In genomic region chr15:62087671-62088360, GRCh38 we compare ENCODE assay signal across 14 cellular contexts. TPM values are rescaled to one million over a fixed set of nuclear protein-coding genes. Genes with fewer than 3 reads are reported as not detected.
DNase-seq lines count a peak whose midpoint lies in the region; ATAC-seq and TF ChIP-seq lines count a peak whose summit lies in the region.
"Had no signal": no experiment of that assay in that cellular context is flagged by ENCODE, and none has a peak within 500 bp of the region (broad histone marks: within the 10 kb centered on the region; RNA-seq: fewer than 3 reads in every experiment).

No MANE protein-coding gene starts in this region.

- peaks cover 6% of the 10 kb centered on the region for H3K9me3 Mint-ChIP-seq in activated naive CD4-positive, alpha-beta T cell treated with anti-CD3 and anti-CD28 coated beads for 36 hours
- peaks cover 5% of the 10 kb centered on the region for H3K9me3 Mint-ChIP-seq in stimulated activated effector memory CD8-positive, alpha-beta T cell treated with anti-CD3 and anti-CD28 coated beads, Interleukin-12 subunit alpha, Interleukin-12 subunit beta, amount 100 ng/mL, for 72 hours

- no peaks in the 10 kb centered on the region for H3K9me3 ChIP-seq in SK-N-SH
- H3K9me3 ChIP-seq: SJSA1 had no signal

- 58% methylated on average over 5 of the region's 5 CpGs for WGBS in SK-N-SH (ENCODE audit: low lambda C conversion rate)

- peak overlapping the region in 1 of 2 experiments; percentile 93; a peak in 2 of 4 replicates for H3K27ac ChIP-seq in SK-N-SH (ENCODE audit: low read depth in 2 of 2, low read length in 1 of 2)
- H3K27ac ChIP-seq: SJSA1 had no signal

- TF ChIP-seq EP300 in SK-N-SH (IDR thresholded peaks at IDR 0.05; ENCODE audit: borderline replicate concordance in 1 of 2, low read depth in 1 of 2, low read length in 1 of 2) = peak in 1 of 2 experiments; percentile 92; a peak in 2 of 4 replicates

- peak; percentile 12 for DNase-seq in activated naive CD4-positive, alpha-beta T cell treated with anti-CD3 and anti-CD28 coated beads for 36 hours
- no peak for DNase-seq in activated naive CD4-positive, alpha-beta T cell treated with Interleukin-2 at 50 U/mL for 16 hours
- DNase-seq in SK-N-SH = peak; percentile 59
- DNase-seq in foreskin melanocyte = peak; percentile 84
- DNase-seq in stimulated activated effector memory CD8-positive, alpha-beta T cell treated with anti-CD3 and anti-CD28 coated beads, Interleukin-12 subunit alpha, Interleukin-12 subunit beta, amount 100 ng/mL, for 72 hours (ENCODE audit: low spot score in 2 of 2) = peak in 1 of 2 donors; percentile 38
- DNase-seq in H7 = no peak
- no peak for DNase-seq in central memory CD4-positive, alpha-beta T cell
- no peak for DNase-seq in cortex of kidney (lab: John Stamatoyannopoulos, UW)
- DNase-seq: activated CD4-positive, alpha-beta T cell treated with anti-CD3 and anti-CD28 coated beads, Interleukin-2, amount 50 U/mL, for 4 hours; foreskin fibroblast; NCI-H1436 treated with DMSO at 0.1 percent for 48 hours; stimulated activated naive CD4-positive, alpha-beta T cell had no signal

- peak; percentile 3; the same call in 1 of the 2 replicates for TF ChIP-seq RAD21 in SK-N-SH (IDR thresholded peaks at IDR 0.05; ENCODE audit: low read length)

- no peak overlapping the region for H3K27ac Mint-ChIP-seq in activated naive CD4-positive, alpha-beta T cell treated with anti-CD3 and anti-CD28 coated beads for 36 hours
- H3K27ac Mint-ChIP-seq in stimulated activated effector memory CD8-positive, alpha-beta T cell treated with anti-CD3 and anti-CD28 coated beads, Interleukin-12 subunit alpha, Interleukin-12 subunit beta, amount 100 ng/mL, for 72 hours = peak overlapping the region; percentile 56

- CTCF ChIA-PET in activated naive CD4-positive, alpha-beta T cell treated with anti-CD3 and anti-CD28 coated beads for 36 hours (lab: Charles Lee) = interaction anchor here (0.6 to 1.6 kb wide), 5 partner anchors 11 to 859 kb away, joined by 3 to 5 read pairs (median 3); partner anchors contain the start of gene RORA
- CTCF ChIA-PET in SK-N-SH (lab: Yijun Ruan, JAX) = interaction anchor here (0.6 to 2.3 kb wide), 9 partner anchors 10 to 359 kb away, joined by 3 to 14 read pairs (median 5); no protein-coding TSS in a partner anchor

- POLR2A ChIA-PET in SK-N-SH (lab: Yijun Ruan, JAX) = interaction anchor here (1.5 kb wide), 1 partner anchor 22 kb away, joined by 15 read pairs; no protein-coding TSS in a partner anchor

- no peaks in the 10 kb centered on the region for H3K36me3 Mint-ChIP-seq in activated naive CD4-positive, alpha-beta T cell treated with anti-CD3 and anti-CD28 coated beads for 36 hours (ENCODE audit: low read depth)
- H3K36me3 Mint-ChIP-seq in stimulated activated effector memory CD8-positive, alpha-beta T cell treated with anti-CD3 and anti-CD28 coated beads, Interleukin-12 subunit alpha, Interleukin-12 subunit beta, amount 100 ng/mL, for 72 hours = no peaks in the 10 kb centered on the region

- no peaks in the 10 kb centered on the region for H3K27me3 ChIP-seq in SK-N-SH (ENCODE audit: insufficient read depth)
- H3K27me3 ChIP-seq in H7 (ENCODE audit: control insufficient read depth, insufficient read depth, low read length) = no peaks in the 10 kb centered on the region
- H3K27me3 ChIP-seq: SJSA1 had no signal

- H4K20me1 ChIP-seq in SK-N-SH (ENCODE audit: insufficient read depth) = no peaks in the 10 kb centered on the region

- H3K4me3 ChIP-seq in SK-N-SH (ENCODE audit: low read depth in 2 of 2, low read length in 1 of 2) (no peak overlapping the region), H7 (ENCODE audit: insufficient read depth, low read depth, low read length) (no peak overlapping the region)
- H3K4me3 ChIP-seq: SJSA1 had no signal

- ATAC-seq in stimulated activated effector memory CD8-positive, alpha-beta T cell treated with anti-CD3 and anti-CD28 coated beads, Interleukin-12 subunit alpha, Interleukin-12 subunit beta, amount 100 ng/mL, for 72 hours = peak; percentile 83

- no peaks in the 10 kb centered on the region for H3K27me3 Mint-ChIP-seq in activated naive CD4-positive, alpha-beta T cell treated with anti-CD3 and anti-CD28 coated beads for 36 hours (ENCODE audit: low read depth)

- no peak overlapping the region for H3K4me2 ChIP-seq in SK-N-SH

- intact Hi-C loops in activated naive CD4-positive, alpha-beta T cell treated with anti-CD3 and anti-CD28 coated beads for 36 hours (cut with micrococcal nuclease) = loop anchor here (5.0 kb wide), 1 partner anchor 64 kb away; no protein-coding TSS in a partner anchor

- H3K36me3 ChIP-seq in SK-N-SH (replicated peaks in 1 of 2; ENCODE audit: control insufficient read depth in 1 of 2, insufficient read depth in 2 of 2, low read length in 1 of 2) = no peaks in the 10 kb centered on the region
- no peaks in the 10 kb centered on the region for H3K36me3 ChIP-seq in H7 (replicated peaks; ENCODE audit: control insufficient read depth, insufficient read depth, low read length)
- H3K36me3 ChIP-seq: SJSA1 had no signal

- H3K4me1 ChIP-seq in SK-N-SH (ENCODE audit: control insufficient read depth in 1 of 2, insufficient read depth in 2 of 2, low read depth in 1 of 2, low read length in 1 of 2) = peaks cover 3 to 18% of the 10 kb centered on the region in 2 experiments; a peak in 2 of 4 replicates
- H3K4me1 ChIP-seq: SJSA1 had no signal

- no peak overlapping the region for H3K4me3 Mint-ChIP-seq in activated naive CD4-positive, alpha-beta T cell treated with anti-CD3 and anti-CD28 coated beads for 36 hours
- peak overlapping the region; percentile 21 for H3K4me3 Mint-ChIP-seq in stimulated activated effector memory CD8-positive, alpha-beta T cell treated with anti-CD3 and anti-CD28 coated beads, Interleukin-12 subunit alpha, Interleukin-12 subunit beta, amount 100 ng/mL, for 72 hours

- no peaks in the 10 kb centered on the region for H3K9me2 ChIP-seq in SK-N-SH

- H3K79me2 ChIP-seq in SK-N-SH (ENCODE audit: insufficient read depth) = no peaks in the 10 kb centered on the region

- H3K9ac ChIP-seq in SK-N-SH = no peak overlapping the region

- H3F3A ChIP-seq in SK-N-SH (replicated peaks; ENCODE audit: insufficient read depth) = no peaks in the 10 kb centered on the region

- H3K4me1 Mint-ChIP-seq in activated naive CD4-positive, alpha-beta T cell treated with anti-CD3 and anti-CD28 coated beads for 36 hours (ENCODE audit: low read depth) = peaks cover 2% of the 10 kb centered on the region
- H3K4me1 Mint-ChIP-seq in stimulated activated effector memory CD8-positive, alpha-beta T cell treated with anti-CD3 and anti-CD28 coated beads, Interleukin-12 subunit alpha, Interleukin-12 subunit beta, amount 100 ng/mL, for 72 hours = peaks cover 14% of the 10 kb centered on the region

- TF ChIP-seq CTCF in SK-N-SH (IDR thresholded peaks at IDR 0.05) = no peak

- H2AFZ ChIP-seq in SK-N-SH (ENCODE audit: low read depth) = no peak overlapping the region

TF ChIP-seq in SK-N-SH, 30 proteins besides CTCF, POLR2A, EP300 and RAD21 (continues in another document):
- TF ChIP-seq JUND (IDR thresholded peaks at IDR 0.05) (no peak), GABPA (IDR thresholded peaks at IDR 0.05; ENCODE audit: low read depth) (no peak), MXI1 (IDR thresholded peaks at IDR 0.05; ENCODE audit: low read depth, low read length) (peak; percentile 66), FOXJ3 (CRISPR knock-in tag; IDR thresholded peaks at IDR 0.05) (peak; percentile 86), ELF1 (IDR thresholded peaks at IDR 0.05) (no peak), FOSL2 (IDR thresholded peaks at IDR 0.05; ENCODE audit: borderline replicate concordance, low read depth) (no peak), USF1 (IDR thresholded peaks at IDR 0.05; ENCODE audit: borderline replicate concordance, low read depth) (no peak), CHD2 (IDR thresholded peaks at IDR 0.05; ENCODE audit: low read length, partially characterized antibody) (peak; percentile 10), GATA2 (CRISPR knock-in tag; IDR thresholded peaks at IDR 0.05) (peak; percentile 93)

RNA-seq across cellular contexts. Expression of gene C2CD4A, which starts 21.0 kb away (rescaled TPM):
- total RNA-seq in activated naive CD4-positive, alpha-beta T cell treated with anti-CD3 and anti-CD28 coated beads for 36 hours = under 1 TPM; 0.14 to 0.27 TPM
- not detected in 2 replicates for polyA plus RNA-seq in SK-N-SH (2012; rRNA removed)
- polyA plus RNA-seq in SK-N-SH (2012; cell fraction: cytosol; rRNA removed) = under 0.01 TPM in 1 of 2 replicates, not detected in the other
- polyA plus RNA-seq in SK-N-SH (2012; cell fraction: nucleus; rRNA removed) = not detected in 2 replicates
- total RNA-seq in H7 (2014; rRNA removed; shearing (Covaris generic)) = not detected in 2 replicates
- total RNA-seq: SJSA1 had no signal
- polyA plus RNA-seq: BJ had no signal

RNA-seq across cellular contexts. Expression of gene VPS13C, which starts 27.6 kb away (rescaled TPM):
- total RNA-seq in activated naive CD4-positive, alpha-beta T cell treated with anti-CD3 and anti-CD28 coated beads for 36 hours = 10 to 100 TPM; 37.4 to 38.0 TPM
- polyA plus RNA-seq in SK-N-SH (2012; rRNA removed) = 5.7 and 6.9 TPM in 2 replicates
- polyA plus RNA-seq in SK-N-SH (2012; cell fraction: cytosol; rRNA removed) = 8.2 and 8.3 TPM in 2 replicates
- 9.0 and 18.3 TPM in 2 replicates for polyA plus RNA-seq in SK-N-SH (2012; cell fraction: nucleus; rRNA removed)
- total RNA-seq in H7 (2014; rRNA removed; shearing (Covaris generic)) = 6.5 and 9.7 TPM in 2 replicates

Comparison
In these comparisons a context has a peak if more than half of its experiments do, and no peak if none do; other contexts are left out.
1. DNase-seq: peak in activated naive CD4-positive, alpha-beta T cell treated with anti-CD3 and anti-CD28 coated beads for 36 hours (single experiment), SK-N-SH (single experiment) and foreskin melanocyte (single experiment); none in activated naive CD4-positive, alpha-beta T cell treated with Interleukin-2 at 50 U/mL for 16 hours (single experiment), H7 (single experiment), central memory CD4-positive, alpha-beta T cell (single experiment) and cortex of kidney (single experiment).